Comparison of ENCODE assay signal across 1 cellular context in the genomic region with DNA sequence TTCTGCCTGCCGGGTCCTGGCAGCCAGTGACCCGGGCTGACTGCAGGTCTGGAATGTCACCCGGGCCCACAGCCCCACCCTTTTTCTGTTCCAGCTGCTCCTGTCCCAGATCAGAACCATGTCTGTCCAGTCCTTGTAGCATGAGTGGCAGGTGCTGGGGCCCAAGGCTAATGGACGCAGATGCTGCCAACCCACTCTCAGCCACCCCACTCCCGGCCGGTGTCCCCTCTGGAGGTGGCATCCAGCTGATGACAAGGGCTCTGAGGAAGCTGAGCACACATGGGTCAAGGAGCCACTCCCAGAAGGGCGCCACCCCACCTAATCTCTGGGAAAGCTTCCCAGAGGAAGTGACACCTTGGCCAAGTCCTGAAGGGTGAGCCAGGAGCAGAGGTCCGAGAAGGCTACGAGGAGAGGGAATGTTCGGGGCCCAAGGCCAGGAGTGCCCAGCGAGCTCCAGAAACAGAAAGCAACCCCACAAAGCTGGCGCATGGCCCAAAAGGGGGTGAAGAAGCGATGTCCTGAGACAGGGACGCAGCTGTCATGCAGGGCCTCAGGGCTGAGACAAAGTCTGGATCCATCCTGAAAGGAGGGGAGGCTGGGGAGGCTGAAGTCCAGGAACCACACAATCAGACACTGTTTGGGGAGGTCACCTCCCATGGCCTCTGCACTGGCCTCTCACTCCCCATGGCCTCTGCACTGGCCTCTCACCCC.
TF ChIP-seq lines count a peak whose summit lies in the region.

No MANE protein-coding gene starts in this region.

TF ChIP-seq in HEK293, 187 proteins besides CTCF, POLR2A, EP300 and RAD21 (continued from another document):
- TF ChIP-seq, protein P1, sequence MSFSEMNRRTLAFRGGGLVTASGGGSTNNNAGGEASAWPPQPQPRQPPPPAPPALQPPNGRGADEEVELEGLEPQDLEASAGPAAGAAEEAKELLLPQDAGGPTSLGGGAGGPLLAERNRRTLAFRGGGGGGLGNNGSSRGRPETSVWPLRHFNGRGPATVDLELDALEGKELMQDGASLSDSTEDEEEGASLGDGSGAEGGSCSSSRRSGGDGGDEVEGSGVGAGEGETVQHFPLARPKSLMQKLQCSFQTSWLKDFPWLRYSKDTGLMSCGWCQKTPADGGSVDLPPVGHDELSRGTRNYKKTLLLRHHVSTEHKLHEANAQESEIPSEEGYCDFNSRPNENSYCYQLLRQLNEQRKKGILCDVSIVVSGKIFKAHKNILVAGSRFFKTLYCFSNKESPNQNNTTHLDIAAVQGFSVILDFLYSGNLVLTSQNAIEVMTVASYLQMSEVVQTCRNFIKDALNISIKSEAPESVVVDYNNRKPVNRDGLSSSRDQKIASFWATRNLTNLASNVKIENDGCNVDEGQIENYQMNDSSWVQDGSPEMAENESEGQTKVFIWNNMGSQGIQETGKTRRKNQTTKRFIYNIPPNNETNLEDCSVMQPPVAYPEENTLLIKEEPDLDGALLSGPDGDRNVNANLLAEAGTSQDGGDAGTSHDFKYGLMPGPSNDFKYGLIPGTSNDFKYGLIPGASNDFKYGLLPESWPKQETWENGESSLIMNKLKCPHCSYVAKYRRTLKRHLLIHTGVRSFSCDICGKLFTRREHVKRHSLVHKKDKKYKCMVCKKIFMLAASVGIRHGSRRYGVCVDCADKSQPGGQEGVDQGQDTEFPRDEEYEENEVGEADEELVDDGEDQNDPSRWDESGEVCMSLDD (tag by site-specific recombination; IDR thresholded peaks at IDR 0.05): no peak
- TF ChIP-seq ZNF792 (tag by site-specific recombination; IDR thresholded peaks at IDR 0.05): no peak
- TF ChIP-seq ZNF629 (tag by site-specific recombination; IDR thresholded peaks at IDR 0.05): no peak
- no peak for TF ChIP-seq ZBTB48 (tag by site-specific recombination; IDR thresholded peaks at IDR 0.05)
